ENCODE assay signal across 11 cellular contexts in genomic region chr2:168614291-168615018, GRCh38.
DNase-seq lines count a peak whose midpoint lies in the region; ATAC-seq and TF ChIP-seq lines count a peak whose summit lies in the region.
"Had no signal": no experiment of that assay in that cellular context is flagged by ENCODE, and none has a peak within 500 bp of the region (broad histone marks: within the 10 kb centered on the region; RNA-seq: fewer than 3 reads in every experiment).

No MANE protein-coding gene starts in this region.

- H3K4me1 ChIP-seq in PC-3 (ENCODE audit: insufficient read depth, low read length), result no peaks in the 10 kb centered on the region

- H3K79me2 ChIP-seq in PC-3 (ENCODE audit: low read length), result no peaks in the 10 kb centered on the region

- H3K9ac ChIP-seq in PC-3 (ENCODE audit: low read length), result no peak overlapping the region

- intact Hi-C loops in PC-3 (cut with micrococcal nuclease), result no loop called here

- no peaks in the 10 kb centered on the region for H3K9me3 ChIP-seq in PC-3 (ENCODE audit: low read length)

- H3K36me3 ChIP-seq in PC-3 (ENCODE audit: low read depth, low read length), result no peaks in the 10 kb centered on the region

- no TSS peak for BruUV-seq in PC-3 (replicated peaks; lab: Mats Ljungman, UMichigan)

- H3K4me2 ChIP-seq in PC-3 (ENCODE audit: low read length), result no peak overlapping the region

- no peak overlapping the region for H2AFZ ChIP-seq in PC-3 (ENCODE audit: low read length)

- no peak overlapping the region for H3K4me3 ChIP-seq in AG10803 (ENCODE audit: low read length)
- H3K4me3 ChIP-seq in PC-3 (ENCODE audit: low read length), result no peak overlapping the region
- no peak overlapping the region for H3K4me3 ChIP-seq in fibroblast of mammary gland (ENCODE audit: control insufficient read depth, low read depth, low read length)

- no peaks in the 10 kb centered on the region for H3K9me2 ChIP-seq in PC-3 (replicated peaks; ENCODE audit: low read length)

- POLR2A ChIA-PET in PC-3 (lab: Charles Lee; ENCODE audit: unreplicated experiment), result no interaction called here

- ATAC-seq in PC-3, result no peak
- ATAC-seq in HG03432 (IDR thresholded peaks at IDR 0.05; ENCODE audit: unreplicated experiment), result no peak
- no peak for ATAC-seq in HG02678 (IDR thresholded peaks at IDR 0.05; ENCODE audit: unreplicated experiment)

- DNase-seq in AG10803 (ENCODE audit: low read depth) (no peak), PC-3 (peak; percentile 16), fibroblast of mammary gland (ENCODE audit: low read depth) (no peak), LoVo (ENCODE audit: low spot score) (no peak)
- DNase-seq in stimulated activated naive CD4-positive, alpha-beta T cell treated with Interleukin-2 at 50 U/mL for 16 hours (lab: John Stamatoyannopoulos, UW), result no peak
- DNase-seq: activated CD4-positive, alpha-beta T cell treated with anti-CD3 and anti-CD28 coated beads, Interleukin-2, amount 10 ng/mL, durations not matched to agents 24 days and 14 days; dermis blood vessel endothelial cell; hypothalamus had no signal

- no peaks in the 10 kb centered on the region for H3F3A ChIP-seq in PC-3 (ENCODE audit: low read length, unreplicated experiment)

- H4K20me1 ChIP-seq in PC-3 (ENCODE audit: low read length), result no peaks in the 10 kb centered on the region

- H3K27ac ChIP-seq in PC-3 (ENCODE audit: low read length), result no peak overlapping the region

- H3K27me3 ChIP-seq in PC-3 (ENCODE audit: low read length), result no peaks in the 10 kb centered on the region

- CTCF ChIA-PET in PC-3 (lab: Charles Lee), result no interaction called here

- TF ChIP-seq CTCF in AG10803 (conservative IDR thresholded peaks at IDR 0.05; ENCODE audit: low read length) (peak; percentile 26; the same call in 1 of the 2 replicates), GM12872 (IDR thresholded peaks at IDR 0.05; ENCODE audit: insufficient read depth, low read depth, low read length) (peak; percentile 48), PC-3 (conservative IDR thresholded peaks at IDR 0.05; ENCODE audit: low read depth, low read length) (peak; percentile 68), fibroblast of mammary gland (conservative IDR thresholded peaks at IDR 0.05; ENCODE audit: control insufficient read depth, insufficient read depth, low read depth, low read length) (peak; percentile 32)
